ENCODE assay signal across 14 cellular contexts in genomic region chr14:57492859-57493258, GRCh38. TPM values are rescaled to one million over a fixed set of nuclear protein-coding genes. Genes with fewer than 3 reads are reported as not detected.
DNase-seq lines count a peak whose midpoint lies in the region; ATAC-seq, FAIRE-seq and TF ChIP-seq lines count a peak whose summit lies in the region.
"Had no signal": no experiment of that assay in that cellular context is flagged by ENCODE, and none has a peak within 500 bp of the region (broad histone marks: within the 10 kb centered on the region; RNA-seq: fewer than 3 reads in every experiment).

No MANE protein-coding gene starts in this region.

- FAIRE-seq in HTR-8/SVneo (lab: Jason Lieb, UNC), result peak; percentile 96

- no peaks in the 10 kb centered on the region for H3K27me3 ChIP-seq in left lung
- no peaks in the 10 kb centered on the region for H3K27me3 ChIP-seq in Peyer's patch

- H3K27ac ChIP-seq in left lung (no peak overlapping the region), Peyer's patch (no peak overlapping the region)
- H3K27ac ChIP-seq: cardiac muscle cell, heart right ventricle had no signal

- H3K4me3 ChIP-seq in astrocyte of the cerebellum (ENCODE audit: low read depth, low read length) (no peak overlapping the region), left lung (no peak overlapping the region), Peyer's patch (peak overlapping the region in 1 of 4 donors; percentile 26)
- H3K4me3 ChIP-seq: cardiac muscle cell, heart right ventricle had no signal

- DNase-seq in AG20443 (ENCODE audit: low spot score) (peak; percentile 38), HTR-8/SVneo (ENCODE audit: insufficient read length, low spot score) (peak; percentile 63), astrocyte of the cerebellum (ENCODE audit: low read depth) (peak; percentile 72), left lung (no peak), Right ventricle myocardium inferior (ENCODE audit: missing footprints) (no peak), Peyer's patch (no peak), AML-193 (lab: John Stamatoyannopoulos, UW) (no peak)
- DNase-seq: Caco-2; H7; heart right ventricle; stimulated activated CD4-positive, alpha-beta T cell treated with anti-CD3 and anti-CD28 coated beads, Interleukin-1b, Interleukin-23, amount 100 ng/mL, for 48 hours had no signal

- no peak for TF ChIP-seq POLR2A in Peyer's patch (IDR thresholded peaks at IDR 0.05)

- TF ChIP-seq CTCF in astrocyte of the cerebellum (IDR thresholded peaks at IDR 0.05; ENCODE audit: low read depth, low read length, missing control alignments) (no peak), left lung (IDR thresholded peaks at IDR 0.05) (no peak), Peyer's patch (IDR thresholded peaks at IDR 0.05) (no peak)

- ATAC-seq in left lung (peak; percentile 66), Right ventricle myocardium inferior (no peak), HG02870 (IDR thresholded peaks at IDR 0.05; ENCODE audit: unreplicated experiment) (no peak)
- ATAC-seq: heart right ventricle had no signal

- no peaks in the 10 kb centered on the region for H3K36me3 ChIP-seq in left lung
- H3K36me3 ChIP-seq in Peyer's patch, result no peaks in the 10 kb centered on the region
- H3K36me3 ChIP-seq: cardiac muscle cell, heart right ventricle had no signal

- in situ Hi-C loops in astrocyte of the cerebellum (cut with HindIII; ENCODE audit: low sequenced_read_pairs), result loop anchor here (25.0 kb wide), 1 partner anchor 569 kb away; no protein-coding TSS in a partner anchor

- intact Hi-C loops in left lung (cut with DNase I) (no loop called here), Right ventricle myocardium inferior (cut with DNase I) (loop anchor here (5.0 kb wide), 1 partner anchor 559 kb away; no protein-coding TSS in a partner anchor)

- H3K9me3 ChIP-seq in left lung (no peaks in the 10 kb centered on the region), Peyer's patch (no peaks in the 10 kb centered on the region)
- H3K9me3 ChIP-seq: Caco-2, heart right ventricle had no signal

- H3K4me1 ChIP-seq in left lung (no peaks in the 10 kb centered on the region), Peyer's patch (no peaks in the 10 kb centered on the region)

RNA-seq across cellular contexts. Expression of gene CCDC198, which starts 0.8 kb away (rescaled TPM):
- total RNA-seq in left lung (not detected), Right ventricle myocardium inferior (not detected), Peyer's patch (not detected)
- total RNA-seq: cardiac muscle cell, H7, heart right ventricle, subcutaneous adipose tissue had no signal

Comparison
In these comparisons a context has a peak if more than half of its experiments do, and no peak if none do; other contexts are left out.
1. DNase-seq: peak in AG20443 (single experiment), HTR-8/SVneo (single experiment) and astrocyte of the cerebellum (single experiment); none in left lung (0 of 2), Right ventricle myocardium inferior (single experiment), Peyer's patch (0 of 3) and AML-193 (0 of 2).